In genomic region chr4:6986781-6987565, GRCh38 we compare ENCODE assay signal across 8 cellular contexts. TPM values are rescaled to one million over a fixed set of nuclear protein-coding genes. Genes with fewer than 3 reads are reported as not detected.
A peak's percentile ranks its signal among the peaks of the same experiment; 100 is the strongest.
DNase-seq lines count a peak whose midpoint lies in the region; ATAC-seq, FAIRE-seq and TF ChIP-seq lines count a peak whose summit lies in the region.

No MANE protein-coding gene starts in this region.

- peaks cover 10% of the 10 kb centered on the region; the same call in 1 of the 2 replicates for H3F3A ChIP-seq in DOHH2 (ENCODE audit: control insufficient read depth, insufficient read depth)

- H3K9ac ChIP-seq in KMS-11 = peak overlapping the region; percentile 77; the same call in 1 of the 2 replicates

- POLR2A ChIA-PET in naive thymus-derived CD8-positive, alpha-beta T cell (lab: Charles Lee) = interaction anchor here (0.8 to 3.3 kb wide), 20 partner anchors 13 to 1172 kb away, joined by 3 to 66 read pairs (median 5); partner anchors contain the start of genes BLOC1S4, GRPEL1, MRFAP1 and TADA2B

- no peak for FAIRE-seq in RCC 7860 (lab: Jason Lieb, UNC)

- H3K4me3 ChIP-seq in DOHH2 (ENCODE audit: low read length) = peak overlapping the region; percentile 98
- H3K4me3 ChIP-seq in KMS-11 (IDR thresholded peaks at IDR 0.05; ENCODE audit: insufficient read depth, low read depth, low read length) = no peak overlapping the region

- H3K27ac ChIP-seq in DOHH2 (ENCODE audit: low read depth, low read length) (peak overlapping the region; percentile 71), KMS-11 (peak overlapping the region; percentile 87)

- H3K9me2 ChIP-seq in DOHH2 (replicated peaks; ENCODE audit: control insufficient read depth, low read length) = no peaks in the 10 kb centered on the region

- DNase-seq in RCC 7860 (ENCODE audit: low spot score) (peak; percentile 82), fibroblast of gingiva (ENCODE audit: low read depth) (peak; percentile 94)
- peak; percentile 94 for DNase-seq in activated T-helper 1 cell treated with anti-CD3 and anti-CD28 coated beads, Interleukin-12 subunit alpha, Interleukin-12 subunit beta, Interleukin-2, Interleukin-4 antibody, amounts not matched to agents 30 ng/mL and 10 ng/mL and 1 ng/mL, durations not matched to agents 14 hours and 24 hours and 36 hours (ENCODE audit: low spot score)
- peak; percentile 86 to 97 (median 92) for DNase-seq in naive thymus-derived CD8-positive, alpha-beta T cell

- H4K20me1 ChIP-seq in DOHH2 (ENCODE audit: control insufficient read depth, insufficient read depth, low read depth, low read length) = peaks cover 15% of the 10 kb centered on the region
- H4K20me1 ChIP-seq in KMS-11 (ENCODE audit: insufficient read depth) = no peaks in the 10 kb centered on the region; the same call in 1 of the 2 replicates

- no peaks in the 10 kb centered on the region for H3K27me3 Mint-ChIP-seq in activated T-helper 1 cell treated with anti-CD3 and anti-CD28 coated beads, Interleukin-12 subunit alpha, Interleukin-12 subunit beta, Interleukin-2, Interleukin-4 antibody, amounts not matched to agents 30 ng/mL and 10 ng/mL and 1 ng/mL, durations not matched to agents 14 hours and 24 hours and 36 hours (ENCODE audit: insufficient read depth)
- H3K27me3 Mint-ChIP-seq in naive thymus-derived CD8-positive, alpha-beta T cell = no peaks in the 10 kb centered on the region
- H3K27me3 Mint-ChIP-seq in stimulated activated memory B cell treated with anti-CD40 and anti-IgM and Interleukin-4, amounts not matched to agents 10 μg/mL and 1 μg/mL and 100 μg/mL, for 72 hours = no peaks in the 10 kb centered on the region

- no peaks in the 10 kb centered on the region for H3K9me3 ChIP-seq in DOHH2 (ENCODE audit: control insufficient read depth, insufficient read depth, low read length)

- H3K79me2 ChIP-seq in DOHH2 (ENCODE audit: control insufficient read depth, low read length) (peaks cover 91% of the 10 kb centered on the region), KMS-11 (ENCODE audit: insufficient read depth, low read depth) (peaks cover 28% of the 10 kb centered on the region; the same call in 1 of the 2 replicates)

- H3K4me2 ChIP-seq in DOHH2 (ENCODE audit: low read length) = peak overlapping the region; percentile 100
- H3K4me2 ChIP-seq in KMS-11 = peak overlapping the region; percentile 94

- H3K4me3 Mint-ChIP-seq in activated T-helper 1 cell treated with anti-CD3 and anti-CD28 coated beads, Interleukin-12 subunit alpha, Interleukin-12 subunit beta, Interleukin-2, Interleukin-4 antibody, amounts not matched to agents 30 ng/mL and 10 ng/mL and 1 ng/mL, durations not matched to agents 14 hours and 24 hours and 36 hours = peak overlapping the region; percentile 100
- H3K4me3 Mint-ChIP-seq in naive thymus-derived CD8-positive, alpha-beta T cell = peak overlapping the region; percentile 93 to 100 (median 97)
- peak overlapping the region; percentile 97 for H3K4me3 Mint-ChIP-seq in stimulated activated memory B cell treated with anti-CD40 and anti-IgM and Interleukin-4, amounts not matched to agents 10 μg/mL and 1 μg/mL and 100 μg/mL, for 72 hours

- H3K4me1 ChIP-seq in DOHH2 (ENCODE audit: control insufficient read depth, low read length) (peaks cover 42% of the 10 kb centered on the region), KMS-11 (ENCODE audit: low read depth, poor library complexity, severe bottlenecking) (peaks cover 59% of the 10 kb centered on the region)

- H3K27me3 ChIP-seq in DOHH2 (ENCODE audit: control insufficient read depth, low read length) (no peaks in the 10 kb centered on the region), KMS-11 (ENCODE audit: insufficient read depth, low read depth) (no peaks in the 10 kb centered on the region)

- peaks cover 83% of the 10 kb centered on the region for H3K4me1 Mint-ChIP-seq in activated T-helper 1 cell treated with anti-CD3 and anti-CD28 coated beads, Interleukin-12 subunit alpha, Interleukin-12 subunit beta, Interleukin-2, Interleukin-4 antibody, amounts not matched to agents 30 ng/mL and 10 ng/mL and 1 ng/mL, durations not matched to agents 14 hours and 24 hours and 36 hours (ENCODE audit: low read depth)
- peaks cover 26 to 84% (median 82%) of the 10 kb centered on the region in 4 donors for H3K4me1 Mint-ChIP-seq in naive thymus-derived CD8-positive, alpha-beta T cell
- H3K4me1 Mint-ChIP-seq in stimulated activated memory B cell treated with anti-CD40 and anti-IgM and Interleukin-4, amounts not matched to agents 10 μg/mL and 1 μg/mL and 100 μg/mL, for 72 hours = peaks cover 75% of the 10 kb centered on the region

- TF ChIP-seq CTCF in DOHH2 (IDR thresholded peaks at IDR 0.05; ENCODE audit: low read depth, low read length, poor library complexity, severe bottlenecking) = peak; percentile 16
- no peak for TF ChIP-seq CTCF in KMS-11 (conservative IDR thresholded peaks at IDR 0.05; ENCODE audit: low read depth, low read length)

- intact Hi-C loops in activated T-helper 1 cell treated with anti-CD3 and anti-CD28 coated beads, Interleukin-12 subunit alpha, Interleukin-12 subunit beta, Interleukin-2, Interleukin-4 antibody, amounts not matched to agents 30 ng/mL and 10 ng/mL and 1 ng/mL, durations not matched to agents 14 hours and 24 hours and 36 hours (cut with micrococcal nuclease) = loop anchor here (1.0 to 2.0 kb wide), 14 partner anchors 12 to 412 kb away; partner anchors contain the start of genes BLOC1S4, GRPEL1, MAN2B2 and MRFAP1

- peak; percentile 79 for ATAC-seq in GM21737 (IDR thresholded peaks at IDR 0.05; ENCODE audit: unreplicated experiment)
- ATAC-seq in naive thymus-derived CD8-positive, alpha-beta T cell = peak; percentile 88 to 90
- ATAC-seq in stimulated activated memory B cell treated with anti-CD40 and anti-IgM and Interleukin-4, amounts not matched to agents 10 μg/mL and 1 μg/mL and 100 μg/mL, for 72 hours = peak; percentile 96

- no peaks in the 10 kb centered on the region for H3K9me3 Mint-ChIP-seq in activated T-helper 1 cell treated with anti-CD3 and anti-CD28 coated beads, Interleukin-12 subunit alpha, Interleukin-12 subunit beta, Interleukin-2, Interleukin-4 antibody, amounts not matched to agents 30 ng/mL and 10 ng/mL and 1 ng/mL, durations not matched to agents 14 hours and 24 hours and 36 hours
- H3K9me3 Mint-ChIP-seq in naive thymus-derived CD8-positive, alpha-beta T cell = no peaks in the 10 kb centered on the region
- no peaks in the 10 kb centered on the region for H3K9me3 Mint-ChIP-seq in stimulated activated memory B cell treated with anti-CD40 and anti-IgM and Interleukin-4, amounts not matched to agents 10 μg/mL and 1 μg/mL and 100 μg/mL, for 72 hours

- H3K27ac Mint-ChIP-seq in activated T-helper 1 cell treated with anti-CD3 and anti-CD28 coated beads, Interleukin-12 subunit alpha, Interleukin-12 subunit beta, Interleukin-2, Interleukin-4 antibody, amounts not matched to agents 30 ng/mL and 10 ng/mL and 1 ng/mL, durations not matched to agents 14 hours and 24 hours and 36 hours = peak overlapping the region; percentile 94
- peak overlapping the region; percentile 94 to 99 (median 97) for H3K27ac Mint-ChIP-seq in naive thymus-derived CD8-positive, alpha-beta T cell
- peak overlapping the region; percentile 96 for H3K27ac Mint-ChIP-seq in stimulated activated memory B cell treated with anti-CD40 and anti-IgM and Interleukin-4, amounts not matched to agents 10 μg/mL and 1 μg/mL and 100 μg/mL, for 72 hours

- H3K36me3 Mint-ChIP-seq in activated T-helper 1 cell treated with anti-CD3 and anti-CD28 coated beads, Interleukin-12 subunit alpha, Interleukin-12 subunit beta, Interleukin-2, Interleukin-4 antibody, amounts not matched to agents 30 ng/mL and 10 ng/mL and 1 ng/mL, durations not matched to agents 14 hours and 24 hours and 36 hours (ENCODE audit: low read depth) = peaks cover 6% of the 10 kb centered on the region
- H3K36me3 Mint-ChIP-seq in naive thymus-derived CD8-positive, alpha-beta T cell = peaks cover 0 to 7% (median 4%) of the 10 kb centered on the region in 3 donors
- H3K36me3 Mint-ChIP-seq in stimulated activated memory B cell treated with anti-CD40 and anti-IgM and Interleukin-4, amounts not matched to agents 10 μg/mL and 1 μg/mL and 100 μg/mL, for 72 hours = peaks cover 11% of the 10 kb centered on the region

- H3K36me3 ChIP-seq in DOHH2 (ENCODE audit: control insufficient read depth, low read length) (peaks cover 35% of the 10 kb centered on the region), KMS-11 (ENCODE audit: insufficient read depth) (no peaks in the 10 kb centered on the region)

- H2AFZ ChIP-seq in KMS-11 (ENCODE audit: low read depth) = peak overlapping the region; percentile 57

RNA-seq across cellular contexts. Expression of gene TADA2B, which starts 56.2 kb away (rescaled TPM):
- 15.2 and 16.8 TPM in 2 replicates for total RNA-seq in activated T-helper 1 cell treated with anti-CD3 and anti-CD28 coated beads, Interleukin-12 subunit alpha, Interleukin-12 subunit beta, Interleukin-2, Interleukin-4 antibody, amounts not matched to agents 30 ng/mL and 10 ng/mL and 1 ng/mL, durations not matched to agents 14 hours and 24 hours and 36 hours
- total RNA-seq in naive thymus-derived CD8-positive, alpha-beta T cell = 10 to 100 TPM; 50.5 to 55.2 TPM
- polyA plus RNA-seq in naive thymus-derived CD8-positive, alpha-beta T cell = 1 to 10 TPM; 2.6 to 4.8 (median 4.5) TPM
